Comparison of ENCODE assay signal across 1 cellular context in genomic region chr3:9957214-9957613, GRCh38.
TF ChIP-seq lines count a peak whose summit lies in the region.

No MANE protein-coding gene starts in this region.

TF ChIP-seq in H1, 55 proteins besides CTCF, POLR2A, EP300 and RAD21:
- no peak for TF ChIP-seq TCF12 (IDR thresholded peaks at IDR 0.05; ENCODE audit: low read depth, low read length)
- TF ChIP-seq MAX (IDR thresholded peaks at IDR 0.05), result no peak
- TF ChIP-seq BCL11A (IDR thresholded peaks at IDR 0.05; ENCODE audit: low read depth in 2 of 2, low read length in 2 of 2), result no peak
- TF ChIP-seq SP1 (IDR thresholded peaks at IDR 0.05; ENCODE audit: low read depth, low read length), result no peak
- no peak for TF ChIP-seq USF2 (IDR thresholded peaks at IDR 0.05; ENCODE audit: low read length)
- TF ChIP-seq E2F6 (IDR thresholded peaks at IDR 0.05), result 0 out of 2 replicates have a peak, but pooled peaks have one; percentile 15
- TF ChIP-seq HDAC2 (IDR thresholded peaks at IDR 0.05; ENCODE audit: borderline replicate concordance in 1 of 2, low read depth in 2 of 2, low read length in 2 of 2), result no peak
